9 cellular contexts compared by ENCODE assay signal in the genomic region with DNA sequence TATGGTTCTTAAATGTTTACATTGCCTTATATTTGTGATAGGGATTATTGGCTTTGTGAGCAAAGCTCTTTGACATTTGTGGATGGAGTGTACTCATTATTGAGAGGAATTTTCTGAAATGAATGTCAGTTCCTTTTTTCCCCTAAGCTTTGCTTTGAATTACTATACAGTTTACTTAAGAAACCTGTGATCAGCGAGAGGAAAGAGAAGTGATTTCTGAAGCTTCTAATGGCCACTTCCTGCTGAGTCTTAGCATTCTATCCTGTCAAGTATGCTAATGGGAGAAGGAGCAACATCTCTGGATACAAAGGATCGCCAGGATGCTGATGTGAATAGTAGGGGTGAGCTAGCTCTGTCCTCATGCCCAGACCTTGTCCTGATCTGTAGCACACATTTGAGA. TPM values are rescaled to one million over a fixed set of nuclear protein-coding genes. Genes with fewer than 3 reads are reported as not detected.
DNase-seq lines count a peak whose midpoint lies in the region; ATAC-seq and TF ChIP-seq lines count a peak whose summit lies in the region.
"Had no signal": no experiment of that assay in that cellular context is flagged by ENCODE, and none has a peak within 500 bp of the region (broad histone marks: within the 10 kb centered on the region; RNA-seq: fewer than 3 reads in every experiment).

No MANE protein-coding gene starts in this region.

- H3K27me3 ChIP-seq in skeletal muscle satellite cell (ENCODE audit: control insufficient read depth, insufficient read depth, low read length) (no peaks in the 10 kb centered on the region), endodermal cell (ENCODE audit: control insufficient read depth, insufficient read depth, low read length, poor library complexity, severe bottlenecking) (no peaks in the 10 kb centered on the region)

- H3K36me3 Mint-ChIP-seq in T-helper 17 cell (ENCODE audit: low read depth) (no peaks in the 10 kb centered on the region), endodermal cell (ENCODE audit: low read depth) (peaks cover 3% of the 10 kb centered on the region)

- H3K4me3 ChIP-seq in skeletal muscle satellite cell (ENCODE audit: low read length) (no peak overlapping the region), endodermal cell (ENCODE audit: low read length) (no peak overlapping the region)

- no peaks in the 10 kb centered on the region for H3K9me3 ChIP-seq in T-helper 17 cell (ENCODE audit: control insufficient read depth, low read length, poor library complexity, severe bottlenecking)
- H3K9me3 ChIP-seq in skeletal muscle satellite cell (replicated peaks; ENCODE audit: low read length): no peaks in the 10 kb centered on the region
- peaks cover 11% of the 10 kb centered on the region for H3K9me3 ChIP-seq in endodermal cell (ENCODE audit: control insufficient read depth, low read length)

- peaks cover 26% of the 10 kb centered on the region for H3K4me1 ChIP-seq in skeletal muscle satellite cell (ENCODE audit: control insufficient read depth, insufficient read depth, low read length)
- H3K4me1 ChIP-seq in endodermal cell (ENCODE audit: control insufficient read depth, insufficient read depth, low read length): peaks cover 4% of the 10 kb centered on the region

- H3K4me3 Mint-ChIP-seq in T-helper 17 cell: peak overlapping the region; percentile 47
- no peak overlapping the region for H3K4me3 Mint-ChIP-seq in endodermal cell

- H3K4me1 Mint-ChIP-seq in T-helper 17 cell (peaks cover 31% of the 10 kb centered on the region), endodermal cell (peaks cover 14% of the 10 kb centered on the region)

- peaks cover 4% of the 10 kb centered on the region for H3K9me3 Mint-ChIP-seq in endodermal cell

- no peaks in the 10 kb centered on the region for H3K27me3 Mint-ChIP-seq in T-helper 17 cell
- H3K27me3 Mint-ChIP-seq in endodermal cell (ENCODE audit: insufficient read depth): no peaks in the 10 kb centered on the region

- peak; percentile 45 for ATAC-seq in GM18867 (IDR thresholded peaks at IDR 0.05; ENCODE audit: unreplicated experiment)
- ATAC-seq in HG03103 (IDR thresholded peaks at IDR 0.05; ENCODE audit: low read depth, unreplicated experiment): peak; percentile 58
- peak; percentile 27 for ATAC-seq in T-helper 17 cell
- ATAC-seq in HG03460 (IDR thresholded peaks at IDR 0.05; ENCODE audit: unreplicated experiment): no peak

- TF ChIP-seq CTCF in endodermal cell (conservative IDR thresholded peaks at IDR 0.05): no peak

- no peak overlapping the region for H3K27ac Mint-ChIP-seq in T-helper 17 cell
- no peak overlapping the region for H3K27ac Mint-ChIP-seq in endodermal cell

- WGBS in endodermal cell (ENCODE audit: insufficient coverage in 1 of 2, insufficient read length in 1 of 2), 2 experiments: 0 to 14% methylated on average over 2 of the region's 2 CpGs

- no peak for DNase-seq in T-helper 17 cell
- no peak for DNase-seq in stimulated activated CD4-positive, alpha-beta T cell treated with anti-CD3 and anti-CD28 coated beads, Interleukin-4, amount 100 ng/mL, for 1 hour
- DNase-seq in dedifferentiated amniotic fluid mesenchymal stem cell (ENCODE audit: extremely low spot score): no peak
- no peak for DNase-seq in endodermal cell
- DNase-seq: erythroblast had no signal

- H3K36me3 ChIP-seq in skeletal muscle satellite cell (ENCODE audit: insufficient read depth, low read length): no peaks in the 10 kb centered on the region
- H3K36me3 ChIP-seq in endodermal cell (ENCODE audit: control insufficient read depth, insufficient read depth, low read length): no peaks in the 10 kb centered on the region

- peak overlapping the region; percentile 32 for H3K4me2 ChIP-seq in skeletal muscle satellite cell (ENCODE audit: low read length)

- no peak overlapping the region for H3K27ac ChIP-seq in endodermal cell (ENCODE audit: low read depth, low read length)

- H3K9ac ChIP-seq in skeletal muscle satellite cell (ENCODE audit: low read depth, low read length) (no peak overlapping the region), endodermal cell (ENCODE audit: extremely low read depth, low read length, poor library complexity, severe bottlenecking) (no peak overlapping the region)

RNA-seq across cellular contexts. Expression of gene MGAT5, which starts 47.8 kb away (rescaled TPM):
- total RNA-seq in T-helper 17 cell (100 to 1,000 TPM; 120 to 127 TPM), endodermal cell (10 to 100 TPM; 57.2 to 78.4 TPM)
- total RNA-seq in skeletal muscle satellite cell (2012; rRNA removed): 24.3 and 42.6 TPM in 2 replicates
- polyA plus RNA-seq in endodermal cell (2013, experiment 1 of 2): 28.2 TPM
- 27.4 TPM for polyA plus RNA-seq in endodermal cell (2013, experiment 2 of 2)
